In the genomic region with DNA sequence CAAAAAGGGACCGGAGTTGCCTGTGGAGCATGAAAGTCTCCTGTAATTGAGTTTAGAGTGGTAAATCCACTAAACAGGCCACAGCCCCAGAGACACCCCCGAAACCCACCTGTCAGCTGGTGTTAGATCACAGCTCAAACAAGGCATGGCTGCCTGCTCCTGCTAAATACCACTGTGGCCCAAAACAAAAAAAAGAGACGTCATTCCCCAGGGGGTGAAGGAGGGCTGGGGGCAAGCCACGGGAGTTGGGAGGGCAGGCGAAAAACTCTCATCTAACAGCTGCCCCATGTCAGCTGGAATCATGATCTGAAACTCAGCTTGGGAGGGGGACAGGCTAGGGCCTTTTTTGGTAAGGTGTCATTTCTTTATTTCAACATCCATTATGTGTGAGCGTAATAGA, we compare ENCODE assay signal across 1 cellular context.
TF ChIP-seq lines count a peak whose summit lies in the region.

No MANE protein-coding gene starts in this region.

TF ChIP-seq in GM23338, 12 proteins besides CTCF, POLR2A, EP300 and RAD21 (continued from another document):
- TF ChIP-seq, protein P1, sequence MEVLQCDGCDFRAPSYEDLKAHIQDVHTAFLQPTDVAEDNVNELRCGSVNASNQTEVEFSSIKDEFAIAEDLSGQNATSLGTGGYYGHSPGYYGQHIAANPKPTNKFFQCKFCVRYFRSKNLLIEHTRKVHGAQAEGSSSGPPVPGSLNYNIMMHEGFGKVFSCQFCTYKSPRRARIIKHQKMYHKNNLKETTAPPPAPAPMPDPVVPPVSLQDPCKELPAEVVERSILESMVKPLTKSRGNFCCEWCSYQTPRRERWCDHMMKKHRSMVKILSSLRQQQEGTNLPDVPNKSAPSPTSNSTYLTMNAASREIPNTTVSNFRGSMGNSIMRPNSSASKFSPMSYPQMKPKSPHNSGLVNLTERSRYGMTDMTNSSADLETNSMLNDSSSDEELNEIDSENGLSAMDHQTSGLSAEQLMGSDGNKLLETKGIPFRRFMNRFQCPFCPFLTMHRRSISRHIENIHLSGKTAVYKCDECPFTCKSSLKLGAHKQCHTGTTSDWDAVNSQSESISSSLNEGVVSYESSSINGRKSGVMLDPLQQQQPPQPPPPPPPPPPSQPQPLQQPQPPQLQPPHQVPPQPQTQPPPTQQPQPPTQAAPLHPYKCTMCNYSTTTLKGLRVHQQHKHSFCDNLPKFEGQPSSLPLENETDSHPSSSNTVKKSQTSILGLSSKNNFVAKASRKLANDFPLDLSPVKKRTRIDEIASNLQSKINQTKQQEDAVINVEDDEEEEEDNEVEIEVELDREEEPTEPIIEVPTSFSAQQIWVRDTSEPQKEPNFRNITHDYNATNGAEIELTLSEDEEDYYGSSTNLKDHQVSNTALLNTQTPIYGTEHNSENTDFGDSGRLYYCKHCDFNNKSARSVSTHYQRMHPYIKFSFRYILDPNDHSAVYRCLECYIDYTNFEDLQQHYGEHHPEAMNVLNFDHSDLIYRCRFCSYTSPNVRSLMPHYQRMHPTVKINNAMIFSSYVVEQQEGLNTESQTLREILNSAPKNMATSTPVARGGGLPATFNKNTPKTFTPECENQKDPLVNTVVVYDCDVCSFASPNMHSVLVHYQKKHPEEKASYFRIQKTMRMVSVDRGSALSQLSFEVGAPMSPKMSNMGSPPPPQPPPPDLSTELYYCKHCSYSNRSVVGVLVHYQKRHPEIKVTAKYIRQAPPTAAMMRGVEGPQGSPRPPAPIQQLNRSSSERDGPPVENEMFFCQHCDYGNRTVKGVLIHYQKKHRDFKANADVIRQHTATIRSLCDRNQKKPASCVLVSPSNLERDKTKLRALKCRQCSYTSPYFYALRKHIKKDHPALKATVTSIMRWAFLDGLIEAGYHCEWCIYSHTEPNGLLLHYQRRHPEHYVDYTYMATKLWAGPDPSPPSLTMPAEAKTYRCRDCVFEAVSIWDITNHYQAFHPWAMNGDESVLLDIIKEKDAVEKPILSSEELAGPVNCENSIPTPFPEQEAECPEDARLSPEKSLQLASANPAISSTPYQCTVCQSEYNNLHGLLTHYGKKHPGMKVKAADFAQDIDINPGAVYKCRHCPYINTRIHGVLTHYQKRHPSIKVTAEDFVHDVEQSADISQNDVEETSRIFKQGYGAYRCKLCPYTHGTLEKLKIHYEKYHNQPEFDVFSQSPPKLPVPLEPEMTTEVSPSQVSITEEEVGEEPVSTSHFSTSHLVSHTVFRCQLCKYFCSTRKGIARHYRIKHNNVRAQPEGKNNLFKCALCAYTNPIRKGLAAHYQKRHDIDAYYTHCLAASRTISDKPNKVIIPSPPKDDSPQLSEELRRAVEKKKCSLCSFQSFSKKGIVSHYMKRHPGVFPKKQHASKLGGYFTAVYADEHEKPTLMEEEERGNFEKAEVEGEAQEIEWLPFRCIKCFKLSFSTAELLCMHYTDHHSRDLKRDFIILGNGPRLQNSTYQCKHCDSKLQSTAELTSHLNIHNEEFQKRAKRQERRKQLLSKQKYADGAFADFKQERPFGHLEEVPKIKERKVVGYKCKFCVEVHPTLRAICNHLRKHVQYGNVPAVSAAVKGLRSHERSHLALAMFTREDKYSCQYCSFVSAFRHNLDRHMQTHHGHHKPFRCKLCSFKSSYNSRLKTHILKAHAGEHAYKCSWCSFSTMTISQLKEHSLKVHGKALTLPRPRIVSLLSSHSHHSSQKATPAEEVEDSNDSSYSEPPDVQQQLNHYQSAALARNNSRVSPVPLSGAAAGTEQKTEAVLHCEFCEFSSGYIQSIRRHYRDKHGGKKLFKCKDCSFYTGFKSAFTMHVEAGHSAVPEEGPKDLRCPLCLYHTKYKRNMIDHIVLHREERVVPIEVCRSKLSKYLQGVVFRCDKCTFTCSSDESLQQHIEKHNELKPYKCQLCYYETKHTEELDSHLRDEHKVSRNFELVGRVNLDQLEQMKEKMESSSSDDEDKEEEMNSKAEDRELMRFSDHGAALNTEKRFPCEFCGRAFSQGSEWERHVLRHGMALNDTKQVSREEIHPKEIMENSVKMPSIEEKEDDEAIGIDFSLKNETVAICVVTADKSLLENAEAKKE (CRISPR knock-in tag; IDR thresholded peaks at IDR 0.05): no peak
- no peak for TF ChIP-seq POLR2AphosphoS5 (IDR thresholded peaks at IDR 0.05; ENCODE audit: low read depth)
- no peak for TF ChIP-seq JUNB (IDR thresholded peaks at IDR 0.05; ENCODE audit: unreplicated experiment)
- TF ChIP-seq EZH2 (IDR thresholded peaks at IDR 0.05; ENCODE audit: low read depth, unreplicated experiment): no peak
- no peak for TF ChIP-seq STAT1 (IDR thresholded peaks at IDR 0.05; ENCODE audit: unreplicated experiment)
- no peak for TF ChIP-seq REST (IDR thresholded peaks at IDR 0.05; ENCODE audit: unreplicated experiment)
- no peak for TF ChIP-seq ETS1 (IDR thresholded peaks at IDR 0.05)
- no peak for TF ChIP-seq ZNF331 (CRISPR knock-in tag; IDR thresholded peaks at IDR 0.05; ENCODE audit: low read depth)
- TF ChIP-seq ZNF114 (CRISPR knock-in tag; IDR thresholded peaks at IDR 0.05): no peak
